ENCODE assay signal across 8 cellular contexts in the genomic region with DNA sequence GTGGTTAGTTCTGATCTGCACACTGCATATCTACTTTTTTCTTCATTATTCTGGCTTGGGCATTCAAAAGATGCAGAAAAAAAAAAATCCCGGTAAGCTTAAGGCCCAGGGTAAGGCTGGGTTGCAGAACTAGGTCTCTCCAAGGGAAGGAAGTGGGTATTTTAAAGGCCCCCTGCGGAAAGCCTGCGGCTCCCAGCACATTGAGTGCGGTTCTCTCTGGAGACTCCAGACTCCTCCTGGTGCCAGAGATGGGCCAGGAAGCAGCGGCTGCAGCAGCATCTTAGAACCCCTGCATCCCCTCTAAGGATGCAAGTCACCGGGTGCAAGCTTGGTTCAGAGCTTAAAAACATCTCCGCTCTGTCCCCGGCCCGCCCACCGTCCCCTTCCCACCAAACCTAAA.
A peak's percentile ranks its signal among the peaks of the same experiment; 100 is the strongest.
DNase-seq lines count a peak whose midpoint lies in the region; TF ChIP-seq lines count a peak whose summit lies in the region.

No MANE protein-coding gene starts in this region.

- H3K4me3 ChIP-seq in WI38 (ENCODE audit: low read depth, low read length) (peak overlapping the region; percentile 49), iPS DF 6.9 (ENCODE audit: low read length) (peak overlapping the region; percentile 13; the same call in 1 of the 2 replicates), skin epidermis (peak overlapping the region in 6 of 7 experiments; percentile 23 to 43 (median 32))

- WGBS in iPS DF 6.9 (ENCODE audit: insufficient coverage, insufficient read length), result no CpG with 5 or more reads among the region's 10 CpGs

- no peak overlapping the region for H3K27ac ChIP-seq in iPS DF 6.9 (ENCODE audit: low read length)
- H3K27ac ChIP-seq in skin epidermis, result no peak overlapping the region

- TF ChIP-seq CTCF in WI38 (IDR thresholded peaks at IDR 0.05; ENCODE audit: low read depth, low read length), result no peak

- no peaks in the 10 kb centered on the region for H3K36me3 ChIP-seq in iPS DF 6.9 (ENCODE audit: control insufficient read depth, insufficient read depth, low read length)

- no peaks in the 10 kb centered on the region for H3K9me3 ChIP-seq in iPS DF 6.9 (ENCODE audit: control insufficient read depth, insufficient read depth, low read length)

- DNase-seq in NCI-H1417 (lab: John Stamatoyannopoulos, UW), result peak in 2 of 3 experiments; percentile 54 to 73
- DNase-seq in NCI-H1417 treated with DMSO at 0.1 percent for 48 hours (lab: John Stamatoyannopoulos, UW), result no peak
- DNase-seq in iPS DF 6.9 (ENCODE audit: low read depth, low spot score), result no peak
- no peak for DNase-seq in NCI-H510A (lab: John Stamatoyannopoulos, UW)
- no peak for DNase-seq in nucleus accumbens (lab: John Stamatoyannopoulos, UW)
- DNase-seq in HPDE6-E6E7 (ENCODE audit: extremely low spot score), result no peak

- no peaks in the 10 kb centered on the region; the same call in 1 of the 2 replicates for H3K27me3 ChIP-seq in iPS DF 6.9 (ENCODE audit: control insufficient read depth, insufficient read depth, low read length)

- H3K4me1 ChIP-seq in iPS DF 6.9 (ENCODE audit: control insufficient read depth, insufficient read depth, low read length), result peaks cover 5% of the 10 kb centered on the region

Comparison
In these comparisons a context has a peak if more than half of its experiments do, and no peak if none do; other contexts are left out.
1. DNase-seq: peak in NCI-H1417 (2 of 3); none in NCI-H1417 treated with DMSO at 0.1 percent for 48 hours (single experiment), iPS DF 6.9 (single experiment), NCI-H510A (single experiment), nucleus accumbens (0 of 56) and HPDE6-E6E7 (single experiment).
2. Peak in every context shown above with its lines, with median percentiles within 50 percentile points of each other: H3K4me3 ChIP-seq.